In the genomic region with DNA sequence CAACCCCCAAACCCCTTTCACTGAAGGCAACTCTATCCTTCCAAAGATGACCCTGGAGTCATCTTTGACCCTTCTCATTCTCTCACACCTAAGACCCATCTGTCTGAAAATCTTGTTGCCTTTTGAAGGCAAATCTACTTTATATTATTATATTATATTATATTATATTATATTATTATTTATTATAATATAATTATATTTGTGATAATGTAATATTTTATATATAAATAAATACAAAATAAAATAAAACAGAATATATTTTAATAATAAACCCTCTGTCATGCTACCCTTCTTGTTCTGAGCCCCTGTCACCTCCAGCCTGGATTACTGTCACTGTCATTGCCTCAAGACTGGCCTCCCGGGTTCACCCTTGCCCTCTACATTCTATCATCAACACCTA, we compare ENCODE assay signal across 9 cellular contexts. TPM values are rescaled to one million over a fixed set of nuclear protein-coding genes. Genes with fewer than 3 reads are reported as not detected.
"Had no signal": no experiment of that assay in that cellular context is flagged by ENCODE, and none has a peak within 500 bp of the region (broad histone marks: within the 10 kb centered on the region; RNA-seq: fewer than 3 reads in every experiment).

No MANE protein-coding gene starts in this region.

- ATAC-seq: GM12878 had no signal

- FAIRE-seq: G401.6, GM12878, GM12891, GM12892, GM18507, GM19239 had no signal

- H3K4me3 ChIP-seq: GM12878 had no signal

- DNase-seq: GDM1, GF-D8 had no signal

RNA-seq across cellular contexts. Expression of gene PROK2, which starts 5.0 kb away (rescaled TPM):
- total RNA-seq: G401, GM12878 had no signal

RNA-seq across cellular contexts. Expression of gene GPR27, which starts 36.3 kb away (rescaled TPM):
- total RNA-seq: GM12878 had no signal
